ENCODE assay signal across 21 cellular contexts in the genomic region with DNA sequence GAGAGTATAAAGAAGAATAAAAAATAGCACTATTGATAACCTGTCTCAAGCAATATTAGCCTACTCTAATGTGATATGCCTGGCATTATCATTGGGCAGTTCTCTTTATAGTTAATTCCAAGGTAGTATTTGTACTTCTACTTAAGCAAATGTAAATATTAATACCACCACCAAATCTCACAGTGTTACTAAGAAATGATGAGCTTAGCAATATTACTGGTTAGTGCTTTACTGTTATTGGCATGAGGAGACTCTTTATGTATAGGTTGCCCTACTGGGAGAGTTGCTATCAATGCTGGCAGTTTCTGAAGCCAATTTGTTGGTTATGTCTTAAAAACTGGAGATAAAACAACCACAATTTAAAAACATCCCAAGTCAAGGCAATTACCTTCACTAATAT.
DNase-seq lines count a peak whose midpoint lies in the region; ATAC-seq, FAIRE-seq and TF ChIP-seq lines count a peak whose summit lies in the region.
"Had no signal": no experiment of that assay in that cellular context is flagged by ENCODE, and none has a peak within 500 bp of the region (broad histone marks: within the 10 kb centered on the region; RNA-seq: fewer than 3 reads in every experiment).

No MANE protein-coding gene starts in this region.

- H4K20me1 ChIP-seq in IMR-90 (ENCODE audit: insufficient read depth, low read length), result no peaks in the 10 kb centered on the region

- peaks cover 8% of the 10 kb centered on the region for H3K36me3 Mint-ChIP-seq in glutamatergic neuron (ENCODE audit: unreplicated experiment)
- H3K36me3 Mint-ChIP-seq: CD8-positive, alpha-beta T cell had no signal

- H3K36me3 ChIP-seq in IMR-90 (ENCODE audit: control insufficient read depth, insufficient read depth, low read length), result peaks cover 31% of the 10 kb centered on the region

- no peak overlapping the region for H3K56ac ChIP-seq in IMR-90 (ENCODE audit: extremely low read depth, insufficient read depth, low read length)

- FAIRE-seq in A549 (lab: Jason Lieb, UNC), result no peak
- FAIRE-seq: A204.1, D721Med, G401.6, GM12891, GM19239 had no signal

- no peak overlapping the region for H3K9ac ChIP-seq in IMR-90 (ENCODE audit: low read depth, low read length)
- H3K9ac ChIP-seq: BLaER1 treated with 17β-estradiol and CSF1 and Interleukin-3, amounts not matched to agents 10 nM and 100 nM had no signal

- no peak overlapping the region for H2BK15ac ChIP-seq in IMR-90 (ENCODE audit: low read depth, low read length)

- H3K27ac ChIP-seq in A549 (no peak overlapping the region), IMR-90 (ENCODE audit: insufficient read depth, low read length) (no peak overlapping the region)
- H3K27ac ChIP-seq: BLaER1 treated with 17β-estradiol and CSF1 and Interleukin-3, amounts not matched to agents 10 nM and 100 nM; C4-2B had no signal

- H4K5ac ChIP-seq in IMR-90 (ENCODE audit: low read depth, low read length), result no peak overlapping the region

- H4K8ac ChIP-seq in IMR-90 (ENCODE audit: low read depth in 2 of 2, low read length in 2 of 2), result no peak overlapping the region

- TF ChIP-seq POLR2A in A549 (IDR thresholded peaks at IDR 0.05; ENCODE audit: low read length) (no peak), IMR-90 (IDR thresholded peaks at IDR 0.05; ENCODE audit: low read depth, low read length) (no peak)

- BruUV-seq in IMR-90 (replicated peaks; lab: Mats Ljungman, UMichigan), result no TSS peak

- in situ Hi-C loops in IMR-90 (cut with MboI; ENCODE audit: low sequenced_read_pairs), result no loop called here

- peaks cover 10% of the 10 kb centered on the region for H3K4me1 Mint-ChIP-seq in glutamatergic neuron (ENCODE audit: low read depth, unreplicated experiment)
- H3K4me1 Mint-ChIP-seq: B cell had no signal

- H3K9me1 ChIP-seq in IMR-90 (ENCODE audit: insufficient read depth, low read length), result no peaks in the 10 kb centered on the region

- no peak overlapping the region for H3K14ac ChIP-seq in IMR-90 (replicated peaks; ENCODE audit: low read depth, low read length)

- peaks cover 4% of the 10 kb centered on the region for H3K27me3 Mint-ChIP-seq in glutamatergic neuron (ENCODE audit: unreplicated experiment)

- H2AK9ac ChIP-seq in IMR-90 (replicated peaks; ENCODE audit: low read depth, low read length, poor library complexity), result no peak overlapping the region

- H3K4me3 Mint-ChIP-seq in glutamatergic neuron (ENCODE audit: unreplicated experiment), result no peak overlapping the region
- H3K4me3 Mint-ChIP-seq: B cell; CD4-positive, alpha-beta T cell; CD8-positive, alpha-beta T cell had no signal

- TF ChIP-seq RAD21 in A549 (conservative IDR thresholded peaks at IDR 0.05 in 1 of 2, IDR thresholded peaks at IDR 0.05 in 1 of 2) (no peak), IMR-90 (IDR thresholded peaks at IDR 0.05; ENCODE audit: low read length) (no peak)

- H2AK5ac ChIP-seq in IMR-90 (ENCODE audit: low read depth, low read length), result no peak overlapping the region

- no peak for DNase-seq in A549 (ENCODE audit: low read depth in 1 of 2, low spot score in 1 of 2)
- no peak for DNase-seq in IMR-90
- DNase-seq in glutamatergic neuron, result no peak
- no peak for DNase-seq in NOMO-1 treated with DMSO at 0.1 percent for 48 hours (lab: John Stamatoyannopoulos, UW; ENCODE audit: unreplicated experiment)
- DNase-seq: 8988T; AML-193; Caco-2; Calu3; CD4-positive, alpha-beta T cell; CD8-positive, alpha-beta T cell; DMS79 treated with DMSO at 0.1 percent for 48 hours; GF-D8 had no signal

- no peak overlapping the region for H3K4ac ChIP-seq in IMR-90 (ENCODE audit: low read depth, low read length)

- no peak overlapping the region for H3K4me2 ChIP-seq in A549
- no peak overlapping the region for H3K4me2 ChIP-seq in IMR-90 (ENCODE audit: low read depth, low read length)
- H3K4me2 ChIP-seq: BLaER1 treated with 17β-estradiol and CSF1 and Interleukin-3, amounts not matched to agents 10 nM and 100 nM had no signal

- no peak overlapping the region for H2AFZ ChIP-seq in IMR-90 (replicated peaks; ENCODE audit: low read length, poor library complexity)

- H3K18ac ChIP-seq in IMR-90 (ENCODE audit: low read depth, low read length), result no peak overlapping the region

- H3K79me1 ChIP-seq in IMR-90 (ENCODE audit: low read depth in 1 of 2, low read length in 2 of 2), result no peaks in the 10 kb centered on the region

- TF ChIP-seq EP300 in A549 (IDR thresholded peaks at IDR 0.05), result no peak

- POLR2A ChIA-PET in A549 (lab: Yijun Ruan, JAX) (no interaction called here), IMR-90 (lab: Charles Lee; ENCODE audit: unreplicated experiment) (no interaction called here)

- H2BK120ac ChIP-seq in IMR-90 (ENCODE audit: low read depth, low read length), result no peak overlapping the region

- no peaks in the 10 kb centered on the region for H3K9me3 ChIP-seq in A549
- H3K9me3 ChIP-seq in IMR-90 (ENCODE audit: control insufficient read depth, insufficient read depth, low read length), result no peaks in the 10 kb centered on the region
- H3K9me3 ChIP-seq: BLaER1 treated with 17β-estradiol and CSF1 and Interleukin-3, amounts not matched to agents 10 nM and 100 nM; Caco-2 had no signal

- dilution Hi-C loops in IMR-90 (cut with HindIII; ENCODE audit: low sequenced_read_pairs, unreplicated experiment), result no loop called here

- CTCF ChIA-PET in A549 (lab: Yijun Ruan, JAX), result interaction anchor here (1.6 kb wide), 1 partner anchor 11 kb away, joined by 5 read pairs; no protein-coding TSS in a partner anchor
- CTCF ChIA-PET in IMR-90 (lab: Yijun Ruan, JAX), result interaction anchor here (0.6 to 2.7 kb wide), 2 partner anchors 12 to 233 kb away, joined by 3 to 10 read pairs; no protein-coding TSS in a partner anchor

- intact Hi-C loops in IMR-90 (cut with micrococcal nuclease), result loop anchor here (5.0 kb wide), 1 partner anchor 41 kb away; no protein-coding TSS in a partner anchor

- H3K4me3 ChIP-seq in A549, result no peak overlapping the region
- H3K4me3 ChIP-seq in IMR-90 (ENCODE audit: insufficient read depth, low read depth, low read length), result no peak overlapping the region
- H3K4me3 ChIP-seq: BLaER1 treated with 17β-estradiol and CSF1 and Interleukin-3, amounts not matched to agents 10 nM and 100 nM had no signal

- H3K23ac ChIP-seq in IMR-90 (ENCODE audit: low read depth, low read length), result no peak overlapping the region

- peak overlapping the region; percentile 38 for H3K27ac Mint-ChIP-seq in glutamatergic neuron (ENCODE audit: unreplicated experiment)
- H3K27ac Mint-ChIP-seq: B cell; CD4-positive, alpha-beta T cell; CD8-positive, alpha-beta T cell had no signal

- H3K27me3 ChIP-seq in IMR-90 (ENCODE audit: control insufficient read depth, insufficient read depth, low read length), result no peaks in the 10 kb centered on the region
- H3K27me3 ChIP-seq: BLaER1 treated with 17β-estradiol and CSF1 and Interleukin-3, amounts not matched to agents 10 nM and 100 nM had no signal

- no peak overlapping the region for H2BK5ac ChIP-seq in IMR-90 (ENCODE audit: low read depth, low read length, poor library complexity, severe bottlenecking)

- peaks cover 1% of the 10 kb centered on the region for H3K9me3 Mint-ChIP-seq in glutamatergic neuron (ENCODE audit: unreplicated experiment)
- H3K9me3 Mint-ChIP-seq: CD4-positive, alpha-beta T cell; CD8-positive, alpha-beta T cell had no signal

- H4K91ac ChIP-seq in IMR-90 (ENCODE audit: insufficient read depth, low read depth, low read length), result no peak overlapping the region

- H2BK20ac ChIP-seq in IMR-90 (ENCODE audit: low read depth, low read length), result no peak overlapping the region

- no peak for ATAC-seq in A549
- no peak for ATAC-seq in IMR-90 (ENCODE audit: low read depth)
- ATAC-seq in GM19351 (IDR thresholded peaks at IDR 0.05; ENCODE audit: unreplicated experiment), result no peak
- ATAC-seq: CD8-positive, alpha-beta T cell had no signal

- no peak for TF ChIP-seq CTCF in A549 (IDR thresholded peaks at IDR 0.05)
- no peak for TF ChIP-seq CTCF in IMR-90 (conservative IDR thresholded peaks at IDR 0.05; ENCODE audit: low read depth, low read length)
- no peak for TF ChIP-seq CTCF in glutamatergic neuron (IDR thresholded peaks at IDR 0.05; ENCODE audit: partially characterized antibody, unreplicated experiment)

- H3K4me1 ChIP-seq in A549 (no peaks in the 10 kb centered on the region), IMR-90 (ENCODE audit: control insufficient read depth, insufficient read depth, low read length) (no peaks in the 10 kb centered on the region)
- H3K4me1 ChIP-seq: BLaER1 treated with 17β-estradiol and CSF1 and Interleukin-3, amounts not matched to agents 10 nM and 100 nM; Caco-2 had no signal

TF ChIP-seq in A549, 52 proteins besides CTCF, POLR2A, EP300 and RAD21:
- TF ChIP-seq BHLHE40 (IDR thresholded peaks at IDR 0.05; ENCODE audit: low read depth, low read length) (no peak), MAFK (IDR thresholded peaks at IDR 0.05; ENCODE audit: partially characterized antibody) (peak; percentile 48)

TF ChIP-seq in IMR-90, 13 proteins besides CTCF, POLR2A, EP300 and RAD21:
- TF ChIP-seq MAFK (IDR thresholded peaks at IDR 0.05; ENCODE audit: low read depth, low read length) (peak; percentile 75), BHLHE40 (IDR thresholded peaks at IDR 0.05; ENCODE audit: low read depth, low read length) (no peak)
